In genomic region chr16:53779186-53779585, GRCh38 we compare ENCODE assay signal across 19 cellular contexts.
"Had no signal": no experiment of that assay in that cellular context is flagged by ENCODE, and none has a peak within 500 bp of the region (broad histone marks: within the 10 kb centered on the region; RNA-seq: fewer than 3 reads in every experiment).

No MANE protein-coding gene starts in this region.

- DNase-seq: activated CD4-positive, alpha-beta memory T cell treated with anti-CD3 and anti-CD28 coated beads for 36 hours; activated CD4-positive, alpha-beta T cell treated with anti-CD3 and anti-CD28 coated beads for 36 hours; activated CD4-positive, CD25-positive, alpha-beta regulatory T cell; activated CD8-positive, alpha-beta memory T cell treated with anti-CD3 and anti-CD28 coated beads, Interleukin-2, amount 50 U/mL, for 4 hours; activated gamma-delta T cell; activated naive CD4-positive, alpha-beta T cell treated with anti-CD3 and anti-CD28 coated beads, Interleukin-2, amount 10 ng/mL, durations not matched to agents 7 days and 5 days; activated naive CD8-positive, alpha-beta T cell treated with anti-CD3 and anti-CD28 coated beads, Interleukin-2, amount 10 ng/mL, durations not matched to agents 7 days and 5 days; activated T-cell treated with anti-CD3 and anti-CD28 coated beads, Interleukin-2, amount 50 U/mL, for 24 hours; dermis blood vessel endothelial cell; effector CD4-positive, alpha-beta T cell; esophagus squamous epithelium; left ventricle myocardium inferior; right lobe of liver; stimulated activated CD4-positive, alpha-beta T cell treated with anti-CD3 and anti-CD28 coated beads, Interleukin-4, amount 100 ng/mL, for 24 hours; uterus had no signal

- H3K36me3 ChIP-seq: esophagus squamous epithelium, left ventricle myocardium inferior, neutrophil, right lobe of liver, uterus had no signal

- ATAC-seq: activated CD4-positive, alpha-beta T cell treated with anti-CD3 and anti-CD28 coated beads for 36 hours; right lobe of liver; stimulated activated effector memory CD8-positive, alpha-beta T cell treated with anti-CD3 and anti-CD28 coated beads, Interleukin-12 subunit alpha, Interleukin-12 subunit beta, amount 100 ng/mL, for 72 hours had no signal

- H3K4me3 ChIP-seq: esophagus squamous epithelium, left ventricle myocardium inferior, lung, right lobe of liver, skin epidermis, uterus had no signal

- H3K9me3 ChIP-seq: esophagus squamous epithelium, left ventricle myocardium inferior, neutrophil, right lobe of liver, uterus had no signal

- H3K27me3 ChIP-seq: esophagus squamous epithelium, neutrophil, right lobe of liver, uterus had no signal

- H3K27ac ChIP-seq: left ventricle myocardium inferior, neutrophil, right lobe of liver, uterus had no signal

- H3K4me1 ChIP-seq: uterus had no signal
